ENCODE assay signal across 14 cellular contexts in the genomic region with DNA sequence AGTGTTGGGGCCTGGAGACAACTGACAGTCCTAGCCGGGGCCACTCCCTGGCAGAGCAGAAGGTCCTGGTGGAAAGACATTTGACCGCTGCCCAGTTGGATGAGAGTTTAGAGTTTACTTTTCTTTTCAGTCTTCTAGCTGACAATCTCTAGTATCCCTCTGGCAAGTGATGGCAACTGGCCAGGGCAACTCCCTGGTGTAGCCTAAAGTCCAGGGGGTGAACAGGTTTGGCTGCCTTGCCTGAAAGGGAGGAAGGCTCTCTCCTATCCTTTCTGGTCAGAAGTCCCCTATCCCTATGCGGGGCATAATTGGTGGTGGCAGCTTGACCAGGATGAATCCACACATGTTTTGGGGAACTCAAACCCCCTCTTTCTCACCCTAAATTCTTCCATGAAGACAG. TPM values are rescaled to one million over a fixed set of nuclear protein-coding genes. Genes with fewer than 3 reads are reported as not detected.
DNase-seq lines count a peak whose midpoint lies in the region; ATAC-seq and TF ChIP-seq lines count a peak whose summit lies in the region.
"Had no signal": no experiment of that assay in that cellular context is flagged by ENCODE, and none has a peak within 500 bp of the region (broad histone marks: within the 10 kb centered on the region; RNA-seq: fewer than 3 reads in every experiment).

No MANE protein-coding gene starts in this region.

- no peak overlapping the region for H3K9ac ChIP-seq in colonic mucosa (ENCODE audit: low read depth in 2 of 2, low read length in 2 of 2)
- H3K9ac ChIP-seq: BLaER1 had no signal

- H3K27me3 ChIP-seq in colonic mucosa, result no peaks in the 10 kb centered on the region
- H3K27me3 ChIP-seq in thyroid gland, result no peaks in the 10 kb centered on the region
- peaks cover 0 to 7% of the 10 kb centered on the region in 2 donors for H3K27me3 ChIP-seq in breast epithelium
- H3K27me3 ChIP-seq: BLaER1 had no signal

- no peak overlapping the region for H3K27ac ChIP-seq in colonic mucosa
- H3K27ac ChIP-seq in thyroid gland, result no peak overlapping the region
- H3K27ac ChIP-seq in breast epithelium, result no peak overlapping the region
- H3K27ac ChIP-seq: 22Rv1, BLaER1 had no signal

- intact Hi-C loops in colonic mucosa (cut with DNase I) (no loop called here), thyroid gland (cut with DNase I) (no loop called here), breast epithelium (cut with DNase I; ENCODE audit: low total_unique reads) (no loop called here)

- no peaks in the 10 kb centered on the region for H3K36me3 ChIP-seq in colonic mucosa
- H3K36me3 ChIP-seq in thyroid gland, result no peaks in the 10 kb centered on the region
- H3K36me3 ChIP-seq in breast epithelium, result no peaks in the 10 kb centered on the region
- H3K36me3 ChIP-seq: BLaER1, HAP-1 had no signal

- no peak overlapping the region for H3K4me3 ChIP-seq in colonic mucosa
- no peak overlapping the region for H3K4me3 ChIP-seq in thyroid gland (replicated peaks in 1 of 3)
- H3K4me3 ChIP-seq in breast epithelium, result no peak overlapping the region
- H3K4me3 ChIP-seq: BLaER1, HAP-1 had no signal

- no peaks in the 10 kb centered on the region for H3K4me1 ChIP-seq in colonic mucosa
- no peaks in the 10 kb centered on the region for H3K4me1 ChIP-seq in thyroid gland
- no peaks in the 10 kb centered on the region for H3K4me1 ChIP-seq in breast epithelium
- H3K4me1 ChIP-seq: BLaER1, Caco-2 had no signal

- TF ChIP-seq POLR2A in thyroid gland (IDR thresholded peaks at IDR 0.05) (no peak), breast epithelium (IDR thresholded peaks at IDR 0.05) (no peak)

- TF ChIP-seq CTCF in colonic mucosa (IDR thresholded peaks at IDR 0.05) (no peak), thyroid gland (IDR thresholded peaks at IDR 0.05) (no peak), breast epithelium (IDR thresholded peaks at IDR 0.05) (no peak)

- H3K9me3 ChIP-seq in colonic mucosa, result no peaks in the 10 kb centered on the region
- H3K9me3 ChIP-seq in thyroid gland, result no peaks in the 10 kb centered on the region
- H3K9me3 ChIP-seq in breast epithelium, result no peaks in the 10 kb centered on the region
- H3K9me3 ChIP-seq: Caco-2, HAP-1 had no signal

- 83 to 92% methylated on average over 3 of the region's 3 CpGs for whole genome bisulfite sequencing in thyroid gland, 2 donors

- ATAC-seq in HG03521 (IDR thresholded peaks at IDR 0.05; ENCODE audit: unreplicated experiment), result no peak

- DNase-seq in DMS 273 (lab: John Stamatoyannopoulos, UW; ENCODE audit: unreplicated experiment), result peak; percentile 5
- no peak for DNase-seq in DMS 273 treated with DMSO at 0.1 percent for 48 hours (lab: John Stamatoyannopoulos, UW)
- peak; percentile 66 for DNase-seq in colonic mucosa
- peak; percentile 19 for DNase-seq in myocyte (ENCODE audit: low read depth)
- peak; percentile 12 to 25 for DNase-seq in thyroid gland
- DNase-seq in stimulated activated CD4-positive, alpha-beta T cell treated with anti-CD3 and anti-CD28 coated beads, Interleukin-4, amount 100 ng/mL, for 24 hours, result no peak
- no peak for DNase-seq in breast epithelium (ENCODE audit: low spot score in 2 of 2)
- DNase-seq: Caco-2; CD8-positive, alpha-beta memory T cell had no signal

RNA-seq across cellular contexts. Expression of a gene that starts 16.8 kb away (rescaled TPM):
- total RNA-seq in colonic mucosa (10 to 100 TPM in 1 of 2 donors, 1 to 10 TPM in 1; 7.0 to 12.7 TPM), myocyte (5.7 and 6.7 TPM in 2 replicates), thyroid gland (10 to 100 TPM; 29.1 to 56.1 (median 37.0) TPM), breast epithelium (10 to 100 TPM; 10.9 to 34.2 (median 27.2) TPM)
- polyA plus RNA-seq in myocyte (2012), result 4.2 TPM

RNA-seq across cellular contexts. Expression of a gene that starts 48.2 kb away (rescaled TPM):
- 1 to 10 TPM; 7.8 to 8.0 TPM for total RNA-seq in colonic mucosa
- total RNA-seq in myocyte, result 14.1 and 17.0 TPM in 2 replicates
- 10.9 TPM for polyA plus RNA-seq in myocyte (2012)
- total RNA-seq in thyroid gland, result 10 to 100 TPM in 2 of 4 donors, 1 to 10 TPM in 2; 6.7 to 19.8 (median 10.1) TPM
- total RNA-seq in breast epithelium, result 10 to 100 TPM in 2 of 3 donors, 1 to 10 TPM in 1; 9.1 to 30.9 (median 15.4) TPM

RNA-seq across cellular contexts. Expression of a gene that starts 54.9 kb away (rescaled TPM):
- total RNA-seq in colonic mucosa (10 to 100 TPM; 10.4 to 15.7 TPM), myocyte (0.08 and 0.26 TPM in 2 replicates), thyroid gland (100 to 1,000 TPM; 188 to 294 (median 243) TPM), breast epithelium (10 to 100 TPM; 11.6 to 38.7 (median 19.8) TPM)
- 0.47 TPM for polyA plus RNA-seq in myocyte (2012)
- total RNA-seq: H1 had no signal
- polyA plus RNA-seq: CD8-positive, alpha-beta memory T cell had no signal

Comparison
In these comparisons a context has a peak if more than half of its experiments do, and no peak if none do; other contexts are left out.
1. DNase-seq: peak in DMS 273 (single experiment), colonic mucosa (single experiment), myocyte (single experiment) and thyroid gland (2 of 2); none in DMS 273 treated with DMSO at 0.1 percent for 48 hours (single experiment), stimulated activated CD4-positive, alpha-beta T cell treated with anti-CD3 and anti-CD28 coated beads, Interleukin-4, amount 100 ng/mL, for 24 hours (single experiment) and breast epithelium (0 of 2).